10 cellular contexts compared by ENCODE assay signal in the genomic region with DNA sequence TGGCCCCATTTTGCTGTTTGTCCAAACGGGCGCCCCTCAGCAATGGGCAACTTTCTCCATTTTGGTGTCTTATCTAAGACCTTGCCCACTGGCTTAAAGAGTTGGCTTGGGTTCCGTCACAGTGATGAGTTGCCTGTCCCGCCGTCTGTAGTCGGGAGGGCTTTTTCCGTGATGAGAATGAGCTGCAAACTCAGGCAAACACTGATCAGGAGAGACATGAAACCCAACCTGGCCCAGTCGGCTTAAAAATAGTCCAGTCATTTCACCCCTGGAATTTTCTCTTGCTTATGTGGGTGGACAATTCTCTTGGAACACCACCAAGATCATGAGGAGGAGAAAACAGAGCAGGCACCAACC.
DNase-seq lines count a peak whose midpoint lies in the region; ATAC-seq and TF ChIP-seq lines count a peak whose summit lies in the region.
"Had no signal": no experiment of that assay in that cellular context is flagged by ENCODE, and none has a peak within 500 bp of the region (broad histone marks: within the 10 kb centered on the region; RNA-seq: fewer than 3 reads in every experiment).

No MANE protein-coding gene starts in this region.

- H4K20me1 ChIP-seq in mammary epithelial cell (ENCODE audit: insufficient read depth, low read length), result no peaks in the 10 kb centered on the region

- no peak for TF ChIP-seq POLR2A in gastrocnemius medialis (IDR thresholded peaks at IDR 0.05)

- H3K79me2 ChIP-seq in mammary epithelial cell (ENCODE audit: insufficient read depth, low read length), result no peaks in the 10 kb centered on the region

- dilution Hi-C loops in mammary epithelial cell (cut with HindIII; ENCODE audit: low sequenced_read_pairs), result no loop called here

- no peak overlapping the region for H3K27ac ChIP-seq in mammary epithelial cell (ENCODE audit: insufficient read depth, low read depth, low read length)
- peak overlapping the region in 3 of 4 donors; percentile 7 to 45 (median 31) for H3K27ac ChIP-seq in gastrocnemius medialis
- no peak overlapping the region for H3K27ac ChIP-seq in caudate nucleus (ENCODE audit: low read depth, low read length)
- H3K27ac ChIP-seq: SJSA1 had no signal

- no peaks in the 10 kb centered on the region for H3K27me3 ChIP-seq in mammary epithelial cell (ENCODE audit: insufficient read depth, low read length)
- no peaks in the 10 kb centered on the region for H3K27me3 ChIP-seq in gastrocnemius medialis
- H3K27me3 ChIP-seq: SJSA1 had no signal

- peak overlapping the region; percentile 87 for H3K4me2 ChIP-seq in mammary epithelial cell (ENCODE audit: insufficient read depth, low read depth, low read length)

- 27% methylated on average over 8 of the region's 8 CpGs for WGBS in mammary epithelial cell (ENCODE audit: low coverage, missing lambda C conversion rate)

- H3K36me3 ChIP-seq in mammary epithelial cell (ENCODE audit: insufficient read depth, low read length) (no peaks in the 10 kb centered on the region), gastrocnemius medialis (no peaks in the 10 kb centered on the region)
- H3K36me3 ChIP-seq: SJSA1 had no signal

- peaks cover 8% of the 10 kb centered on the region for H3K4me1 Mint-ChIP-seq in activated T-cell treated with anti-CD3 and anti-CD28 coated beads, Interleukin-2, amount 50 U/mL, for 4 hours (ENCODE audit: low read depth)

- no peaks in the 10 kb centered on the region for H3K27me3 Mint-ChIP-seq in activated T-cell treated with anti-CD3 and anti-CD28 coated beads, Interleukin-2, amount 50 U/mL, for 4 hours (ENCODE audit: low read depth)

- ATAC-seq in activated T-cell treated with anti-CD3 and anti-CD28 coated beads, Interleukin-2, amount 50 U/mL, for 4 hours, result no peak
- ATAC-seq in HG03159 (IDR thresholded peaks at IDR 0.05; ENCODE audit: unreplicated experiment) (peak; percentile 1), gastrocnemius medialis (peak in 1 of 2 donors; percentile 7), GM18517 (IDR thresholded peaks at IDR 0.05; ENCODE audit: unreplicated experiment) (no peak)

- DNase-seq in activated T-cell treated with anti-CD3 and anti-CD28 coated beads, Interleukin-2, amount 50 U/mL, for 4 hours, result no peak
- DNase-seq in activated T-cell treated with anti-CD3 and anti-CD28 coated beads for 4 hours (no peak), mammary epithelial cell (no peak), gastrocnemius medialis (no peak), GM13976 (ENCODE audit: low spot score) (no peak), caudate nucleus (lab: John Stamatoyannopoulos, UW) (no peak)
- DNase-seq: activated gamma-delta T cell had no signal

- intact Hi-C loops in mammary epithelial cell (cut with micrococcal nuclease), result loop anchor here (1.0 to 10.0 kb wide), 9 partner anchors 119 to 1958 kb away; no protein-coding TSS in a partner anchor
- intact Hi-C loops in gastrocnemius medialis (cut with DNase I; ENCODE audit: low total_unique reads), result loop anchor here (10.0 kb wide), 1 partner anchor 1381 kb away; no protein-coding TSS in a partner anchor

- H3K4me1 ChIP-seq in mammary epithelial cell (ENCODE audit: insufficient read depth, low read length) (peaks cover 4% of the 10 kb centered on the region), gastrocnemius medialis (peaks cover 5 to 11% of the 10 kb centered on the region in 2 donors)

- no peaks in the 10 kb centered on the region for H3K9me3 Mint-ChIP-seq in activated T-cell treated with anti-CD3 and anti-CD28 coated beads, Interleukin-2, amount 50 U/mL, for 4 hours

- peak overlapping the region; percentile 80 for H3K4me3 Mint-ChIP-seq in activated T-cell treated with anti-CD3 and anti-CD28 coated beads, Interleukin-2, amount 50 U/mL, for 4 hours

- TF ChIP-seq CTCF in mammary epithelial cell (conservative IDR thresholded peaks at IDR 0.05 in 1 of 2, IDR thresholded peaks at IDR 0.05 in 1 of 2; ENCODE audit: extremely low read depth in 1 of 2, insufficient read depth in 1 of 2, low read depth in 1 of 2, low read length in 2 of 2) (no peak), gastrocnemius medialis (IDR thresholded peaks at IDR 0.05 in 4 of 5, conservative IDR thresholded peaks at IDR 0.05 in 1 of 5) (no peak), GM13976 (IDR thresholded peaks at IDR 0.05; ENCODE audit: borderline replicate concordance, control extremely low read depth, extremely low read depth, insufficient read depth, missing control alignments) (no peak)

- H2AFZ ChIP-seq in mammary epithelial cell (ENCODE audit: low read depth, low read length), result peak overlapping the region; percentile 87

- H3K4me3 ChIP-seq in mammary epithelial cell (replicated peaks in 1 of 3; ENCODE audit: insufficient read depth in 1 of 3, low read depth in 2 of 3, low read length in 3 of 3) (no peak overlapping the region), gastrocnemius medialis (peak overlapping the region in 1 of 4 donors; percentile 59)

- H3K36me3 Mint-ChIP-seq in activated T-cell treated with anti-CD3 and anti-CD28 coated beads, Interleukin-2, amount 50 U/mL, for 4 hours (ENCODE audit: insufficient read depth), result no peaks in the 10 kb centered on the region

- no peak overlapping the region for H3K9ac ChIP-seq in mammary epithelial cell (ENCODE audit: insufficient read depth, low read length)

- no TSS peak for BruUV-seq in mammary epithelial cell (replicated peaks; lab: Mats Ljungman, UMichigan)

- CTCF ChIA-PET in mammary epithelial cell (lab: Charles Lee; ENCODE audit: low non-redundant PET), result interaction anchor here (0.8 kb wide), 1 partner anchor 85 kb away, joined by 7 read pairs; no protein-coding TSS in a partner anchor

- in situ Hi-C loops in mammary epithelial cell (cut with MboI; ENCODE audit: low sequenced_read_pairs in 2 of 2), result loop anchor here (10.0 to 25.0 kb wide), 2 partner anchors 983 to 991 kb away; no protein-coding TSS in a partner anchor
- in situ Hi-C loops in gastrocnemius medialis (cut with MboI; ENCODE audit: low sequenced_read_pairs in 4 of 4), result no loop called here
- in situ Hi-C loops in GM13976 (cut with MboI; ENCODE audit: low sequenced_read_pairs, unreplicated experiment), result loop anchor here (25.0 kb wide), 1 partner anchor 983 kb away; no protein-coding TSS in a partner anchor

- no peaks in the 10 kb centered on the region for H3K9me3 ChIP-seq in mammary epithelial cell (replicated peaks; ENCODE audit: insufficient read depth, low read length)
- H3K9me3 ChIP-seq in gastrocnemius medialis, result no peaks in the 10 kb centered on the region
- H3K9me3 ChIP-seq: SJSA1 had no signal

Comparison
In these comparisons a context has a peak if more than half of its experiments do, and no peak if none do; other contexts are left out.
1. H3K27ac ChIP-seq: peak in gastrocnemius medialis (3 of 4); none in mammary epithelial cell (single experiment) and caudate nucleus (single experiment).
2. in situ Hi-C loops: an anchor here in mammary epithelial cell (10.0 to 25.0 kb wide) and GM13976 (25.0 kb wide); none called in gastrocnemius medialis.